ENCODE assay signal across 1 cellular context in genomic region chr14:50060871-50061663, GRCh38.
TF ChIP-seq lines count a peak whose summit lies in the region.

No MANE protein-coding gene starts in this region.

TF ChIP-seq in GM12878, 131 proteins besides CTCF, POLR2A, EP300 and RAD21 (continued from another document and continues in another):
- TF ChIP-seq, protein P1, sequence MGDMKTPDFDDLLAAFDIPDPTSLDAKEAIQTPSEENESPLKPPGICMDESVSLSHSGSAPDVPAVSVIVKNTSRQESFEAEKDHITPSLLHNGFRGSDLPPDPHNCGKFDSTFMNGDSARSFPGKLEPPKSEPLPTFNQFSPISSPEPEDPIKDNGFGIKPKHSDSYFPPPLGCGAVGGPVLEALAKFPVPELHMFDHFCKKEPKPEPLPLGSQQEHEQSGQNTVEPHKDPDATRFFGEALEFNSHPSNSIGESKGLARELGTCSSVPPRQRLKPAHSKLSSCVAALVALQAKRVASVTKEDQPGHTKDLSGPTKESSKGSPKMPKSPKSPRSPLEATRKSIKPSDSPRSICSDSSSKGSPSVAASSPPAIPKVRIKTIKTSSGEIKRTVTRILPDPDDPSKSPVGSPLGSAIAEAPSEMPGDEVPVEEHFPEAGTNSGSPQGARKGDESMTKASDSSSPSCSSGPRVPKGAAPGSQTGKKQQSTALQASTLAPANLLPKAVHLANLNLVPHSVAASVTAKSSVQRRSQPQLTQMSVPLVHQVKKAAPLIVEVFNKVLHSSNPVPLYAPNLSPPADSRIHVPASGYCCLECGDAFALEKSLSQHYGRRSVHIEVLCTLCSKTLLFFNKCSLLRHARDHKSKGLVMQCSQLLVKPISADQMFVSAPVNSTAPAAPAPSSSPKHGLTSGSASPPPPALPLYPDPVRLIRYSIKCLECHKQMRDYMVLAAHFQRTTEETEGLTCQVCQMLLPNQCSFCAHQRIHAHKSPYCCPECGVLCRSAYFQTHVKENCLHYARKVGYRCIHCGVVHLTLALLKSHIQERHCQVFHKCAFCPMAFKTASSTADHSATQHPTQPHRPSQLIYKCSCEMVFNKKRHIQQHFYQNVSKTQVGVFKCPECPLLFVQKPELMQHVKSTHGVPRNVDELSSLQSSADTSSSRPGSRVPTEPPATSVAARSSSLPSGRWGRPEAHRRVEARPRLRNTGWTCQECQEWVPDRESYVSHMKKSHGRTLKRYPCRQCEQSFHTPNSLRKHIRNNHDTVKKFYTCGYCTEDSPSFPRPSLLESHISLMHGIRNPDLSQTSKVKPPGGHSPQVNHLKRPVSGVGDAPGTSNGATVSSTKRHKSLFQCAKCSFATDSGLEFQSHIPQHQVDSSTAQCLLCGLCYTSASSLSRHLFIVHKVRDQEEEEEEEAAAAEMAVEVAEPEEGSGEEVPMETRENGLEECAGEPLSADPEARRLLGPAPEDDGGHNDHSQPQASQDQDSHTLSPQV (IDR thresholded peaks at IDR 0.05): 0 out of 2 replicates have a peak, but pooled peaks have one; percentile 43
- TF ChIP-seq MEF2A (IDR thresholded peaks at IDR 0.05; ENCODE audit: insufficient read depth, low read depth, low read length): peak; percentile 93
- no peak for TF ChIP-seq PML (IDR thresholded peaks at IDR 0.05; ENCODE audit: low read length)
- TF ChIP-seq JUND (IDR thresholded peaks at IDR 0.05; ENCODE audit: low read depth, low read length): no peak
- TF ChIP-seq CBX3 (IDR thresholded peaks at IDR 0.05; ENCODE audit: borderline replicate concordance, low read depth): no peak
- peak; percentile 76 for TF ChIP-seq ZNF687 (IDR thresholded peaks at IDR 0.05)
- no peak; the same call in 1 of the 2 replicates for TF ChIP-seq DPF2 (IDR thresholded peaks at IDR 0.05)
- no peak for TF ChIP-seq NR2C1 (IDR thresholded peaks at IDR 0.05)
- TF ChIP-seq SMAD5 (IDR thresholded peaks at IDR 0.05; ENCODE audit: low read depth): no peak
- TF ChIP-seq SP1 (IDR thresholded peaks at IDR 0.05; ENCODE audit: low read depth, low read length): peak; percentile 43
- no peak for TF ChIP-seq BRCA1 (IDR thresholded peaks at IDR 0.05; ENCODE audit: low read depth, low read length)
- TF ChIP-seq, protein P2, sequence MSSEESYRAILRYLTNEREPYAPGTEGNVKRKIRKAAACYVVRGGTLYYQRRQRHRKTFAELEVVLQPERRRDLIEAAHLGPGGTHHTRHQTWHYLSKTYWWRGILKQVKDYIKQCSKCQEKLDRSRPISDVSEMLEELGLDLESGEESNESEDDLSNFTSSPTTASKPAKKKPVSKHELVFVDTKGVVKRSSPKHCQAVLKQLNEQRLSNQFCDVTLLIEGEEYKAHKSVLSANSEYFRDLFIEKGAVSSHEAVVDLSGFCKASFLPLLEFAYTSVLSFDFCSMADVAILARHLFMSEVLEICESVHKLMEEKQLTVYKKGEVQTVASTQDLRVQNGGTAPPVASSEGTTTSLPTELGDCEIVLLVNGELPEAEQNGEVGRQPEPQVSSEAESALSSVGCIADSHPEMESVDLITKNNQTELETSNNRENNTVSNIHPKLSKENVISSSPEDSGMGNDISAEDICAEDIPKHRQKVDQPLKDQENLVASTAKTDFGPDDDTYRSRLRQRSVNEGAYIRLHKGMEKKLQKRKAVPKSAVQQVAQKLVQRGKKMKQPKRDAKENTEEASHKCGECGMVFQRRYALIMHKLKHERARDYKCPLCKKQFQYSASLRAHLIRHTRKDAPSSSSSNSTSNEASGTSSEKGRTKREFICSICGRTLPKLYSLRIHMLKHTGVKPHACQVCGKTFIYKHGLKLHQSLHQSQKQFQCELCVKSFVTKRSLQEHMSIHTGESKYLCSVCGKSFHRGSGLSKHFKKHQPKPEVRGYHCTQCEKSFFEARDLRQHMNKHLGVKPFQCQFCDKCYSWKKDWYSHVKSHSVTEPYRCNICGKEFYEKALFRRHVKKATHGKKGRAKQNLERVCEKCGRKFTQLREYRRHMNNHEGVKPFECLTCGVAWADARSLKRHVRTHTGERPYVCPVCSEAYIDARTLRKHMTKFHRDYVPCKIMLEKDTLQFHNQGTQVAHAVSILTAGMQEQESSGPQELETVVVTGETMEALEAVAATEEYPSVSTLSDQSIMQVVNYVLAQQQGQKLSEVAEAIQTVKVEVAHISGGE (CRISPR knock-in tag; IDR thresholded peaks at IDR 0.05): no peak
- TF ChIP-seq NRF1 (conservative IDR thresholded peaks at IDR 0.05; ENCODE audit: low read depth, low read length): no peak
- TF ChIP-seq ATF7 (IDR thresholded peaks at IDR 0.05; ENCODE audit: low read depth): no peak
- TF ChIP-seq CBFB (IDR thresholded peaks at IDR 0.05; ENCODE audit: low read depth): peak; percentile 31; the same call in 1 of the 2 replicates
- TF ChIP-seq MTA3 (IDR thresholded peaks at IDR 0.05; ENCODE audit: borderline replicate concordance, low read length): no peak
- TF ChIP-seq PKNOX1 (IDR thresholded peaks at IDR 0.05): no peak
- TF ChIP-seq, protein P3, sequence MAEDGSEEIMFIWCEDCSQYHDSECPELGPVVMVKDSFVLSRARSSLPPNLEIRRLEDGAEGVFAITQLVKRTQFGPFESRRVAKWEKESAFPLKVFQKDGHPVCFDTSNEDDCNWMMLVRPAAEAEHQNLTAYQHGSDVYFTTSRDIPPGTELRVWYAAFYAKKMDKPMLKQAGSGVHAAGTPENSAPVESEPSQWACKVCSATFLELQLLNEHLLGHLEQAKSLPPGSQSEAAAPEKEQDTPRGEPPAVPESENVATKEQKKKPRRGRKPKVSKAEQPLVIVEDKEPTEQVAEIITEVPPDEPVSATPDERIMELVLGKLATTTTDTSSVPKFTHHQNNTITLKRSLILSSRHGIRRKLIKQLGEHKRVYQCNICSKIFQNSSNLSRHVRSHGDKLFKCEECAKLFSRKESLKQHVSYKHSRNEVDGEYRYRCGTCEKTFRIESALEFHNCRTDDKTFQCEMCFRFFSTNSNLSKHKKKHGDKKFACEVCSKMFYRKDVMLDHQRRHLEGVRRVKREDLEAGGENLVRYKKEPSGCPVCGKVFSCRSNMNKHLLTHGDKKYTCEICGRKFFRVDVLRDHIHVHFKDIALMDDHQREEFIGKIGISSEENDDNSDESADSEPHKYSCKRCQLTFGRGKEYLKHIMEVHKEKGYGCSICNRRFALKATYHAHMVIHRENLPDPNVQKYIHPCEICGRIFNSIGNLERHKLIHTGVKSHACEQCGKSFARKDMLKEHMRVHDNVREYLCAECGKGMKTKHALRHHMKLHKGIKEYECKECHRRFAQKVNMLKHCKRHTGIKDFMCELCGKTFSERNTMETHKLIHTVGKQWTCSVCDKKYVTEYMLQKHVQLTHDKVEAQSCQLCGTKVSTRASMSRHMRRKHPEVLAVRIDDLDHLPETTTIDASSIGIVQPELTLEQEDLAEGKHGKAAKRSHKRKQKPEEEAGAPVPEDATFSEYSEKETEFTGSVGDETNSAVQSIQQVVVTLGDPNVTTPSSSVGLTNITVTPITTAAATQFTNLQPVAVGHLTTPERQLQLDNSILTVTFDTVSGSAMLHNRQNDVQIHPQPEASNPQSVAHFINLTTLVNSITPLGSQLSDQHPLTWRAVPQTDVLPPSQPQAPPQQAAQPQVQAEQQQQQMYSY (CRISPR knock-in tag; IDR thresholded peaks at IDR 0.05): no peak
- TF ChIP-seq, protein P4, sequence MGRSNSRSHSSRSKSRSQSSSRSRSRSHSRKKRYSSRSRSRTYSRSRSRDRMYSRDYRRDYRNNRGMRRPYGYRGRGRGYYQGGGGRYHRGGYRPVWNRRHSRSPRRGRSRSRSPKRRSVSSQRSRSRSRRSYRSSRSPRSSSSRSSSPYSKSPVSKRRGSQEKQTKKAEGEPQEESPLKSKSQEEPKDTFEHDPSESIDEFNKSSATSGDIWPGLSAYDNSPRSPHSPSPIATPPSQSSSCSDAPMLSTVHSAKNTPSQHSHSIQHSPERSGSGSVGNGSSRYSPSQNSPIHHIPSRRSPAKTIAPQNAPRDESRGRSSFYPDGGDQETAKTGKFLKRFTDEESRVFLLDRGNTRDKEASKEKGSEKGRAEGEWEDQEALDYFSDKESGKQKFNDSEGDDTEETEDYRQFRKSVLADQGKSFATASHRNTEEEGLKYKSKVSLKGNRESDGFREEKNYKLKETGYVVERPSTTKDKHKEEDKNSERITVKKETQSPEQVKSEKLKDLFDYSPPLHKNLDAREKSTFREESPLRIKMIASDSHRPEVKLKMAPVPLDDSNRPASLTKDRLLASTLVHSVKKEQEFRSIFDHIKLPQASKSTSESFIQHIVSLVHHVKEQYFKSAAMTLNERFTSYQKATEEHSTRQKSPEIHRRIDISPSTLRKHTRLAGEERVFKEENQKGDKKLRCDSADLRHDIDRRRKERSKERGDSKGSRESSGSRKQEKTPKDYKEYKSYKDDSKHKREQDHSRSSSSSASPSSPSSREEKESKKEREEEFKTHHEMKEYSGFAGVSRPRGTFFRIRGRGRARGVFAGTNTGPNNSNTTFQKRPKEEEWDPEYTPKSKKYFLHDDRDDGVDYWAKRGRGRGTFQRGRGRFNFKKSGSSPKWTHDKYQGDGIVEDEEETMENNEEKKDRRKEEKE (IDR thresholded peaks at IDR 0.05): no peak
- TF ChIP-seq SREBF2 (IDR thresholded peaks at IDR 0.05; ENCODE audit: low read length): no peak
- no peak for TF ChIP-seq RBBP5 (conservative IDR thresholded peaks at IDR 0.05)
- TF ChIP-seq NFYA (IDR thresholded peaks at IDR 0.05; ENCODE audit: borderline replicate concordance, low read depth, low read length): no peak
- TF ChIP-seq PAX5 (IDR thresholded peaks at IDR 0.05; ENCODE audit: borderline replicate concordance, low read depth, low read length): peak; percentile 74; the same call in 1 of the 2 replicates
- TF ChIP-seq NFXL1 (IDR thresholded peaks at IDR 0.05; ENCODE audit: borderline replicate concordance): no peak
- 0 out of 2 replicates have a peak, but pooled peaks have one; percentile 33 for TF ChIP-seq ATF3 (IDR thresholded peaks at IDR 0.05; ENCODE audit: borderline replicate concordance, extremely low read depth, low read depth, low read length)
- no peak for TF ChIP-seq ZNF622 (IDR thresholded peaks at IDR 0.05)
- peak; percentile 60; the same call in 1 of the 2 replicates for TF ChIP-seq BACH1 (IDR thresholded peaks at IDR 0.05; ENCODE audit: borderline replicate concordance)
- no peak for TF ChIP-seq KDM1A (IDR thresholded peaks at IDR 0.05; ENCODE audit: borderline replicate concordance)
- TF ChIP-seq, protein P5, sequence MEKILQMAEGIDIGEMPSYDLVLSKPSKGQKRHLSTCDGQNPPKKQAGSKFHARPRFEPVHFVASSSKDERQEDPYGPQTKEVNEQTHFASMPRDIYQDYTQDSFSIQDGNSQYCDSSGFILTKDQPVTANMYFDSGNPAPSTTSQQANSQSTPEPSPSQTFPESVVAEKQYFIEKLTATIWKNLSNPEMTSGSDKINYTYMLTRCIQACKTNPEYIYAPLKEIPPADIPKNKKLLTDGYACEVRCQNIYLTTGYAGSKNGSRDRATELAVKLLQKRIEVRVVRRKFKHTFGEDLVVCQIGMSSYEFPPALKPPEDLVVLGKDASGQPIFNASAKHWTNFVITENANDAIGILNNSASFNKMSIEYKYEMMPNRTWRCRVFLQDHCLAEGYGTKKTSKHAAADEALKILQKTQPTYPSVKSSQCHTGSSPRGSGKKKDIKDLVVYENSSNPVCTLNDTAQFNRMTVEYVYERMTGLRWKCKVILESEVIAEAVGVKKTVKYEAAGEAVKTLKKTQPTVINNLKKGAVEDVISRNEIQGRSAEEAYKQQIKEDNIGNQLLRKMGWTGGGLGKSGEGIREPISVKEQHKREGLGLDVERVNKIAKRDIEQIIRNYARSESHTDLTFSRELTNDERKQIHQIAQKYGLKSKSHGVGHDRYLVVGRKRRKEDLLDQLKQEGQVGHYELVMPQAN (conservative IDR thresholded peaks at IDR 0.05): no peak
- peak; percentile 41 to 50; a peak in 3 of 4 replicates for TF ChIP-seq BHLHE40 (IDR thresholded peaks at IDR 0.05; ENCODE audit: borderline replicate concordance in 1 of 2, low read depth in 2 of 2, low read length in 1 of 2)
- no peak for TF ChIP-seq ZBTB33 (IDR thresholded peaks at IDR 0.05)
